In genomic region chr10:69851306-69851705, GRCh38 we compare ENCODE assay signal across 24 cellular contexts. TPM values are rescaled to one million over a fixed set of nuclear protein-coding genes. Genes with fewer than 3 reads are reported as not detected.
"Had no signal": no experiment of that assay in that cellular context is flagged by ENCODE, and none has a peak within 500 bp of the region (broad histone marks: within the 10 kb centered on the region; RNA-seq: fewer than 3 reads in every experiment).

No MANE protein-coding gene starts in this region.

- H3K4me1 Mint-ChIP-seq: activated CD4-positive, alpha-beta T cell treated with anti-CD3 and anti-CD28 coated beads, Interleukin-2, amount 10 ng/mL, durations not matched to agents 7 days and 5 days; activated naive CD4-positive, alpha-beta T cell treated with anti-CD3 and anti-CD28 coated beads, Interleukin-2, amount 50 U/mL, for 24 hours; central memory CD8-positive, alpha-beta T cell; stimulated activated effector memory CD8-positive, alpha-beta T cell treated with anti-CD3 and anti-CD28 coated beads, Interleukin-12 subunit alpha, Interleukin-12 subunit beta, amount 100 ng/mL, for 72 hours; stimulated activated naive CD8-positive, alpha-beta T cell treated with anti-CD3 and anti-CD28 coated beads, Interleukin-15, amount 100 ng/mL, for 72 hours had no signal

- ATAC-seq: activated CD8-positive, alpha-beta T cell treated with anti-CD3 and anti-CD28 coated beads for 36 hours; esophagus mucosa; gastrocnemius medialis; mucosa of descending colon; right lobe of liver; stimulated activated effector memory CD8-positive, alpha-beta T cell treated with anti-CD3 and anti-CD28 coated beads, Interleukin-12 subunit alpha, Interleukin-12 subunit beta, amount 100 ng/mL, for 72 hours; stimulated activated naive CD8-positive, alpha-beta T cell treated with anti-CD3 and anti-CD28 coated beads, Interleukin-15, amount 100 ng/mL, for 72 hours had no signal

- H3K4me3 Mint-ChIP-seq: activated CD4-positive, alpha-beta T cell treated with anti-CD3 and anti-CD28 coated beads, Interleukin-2, amount 10 ng/mL, durations not matched to agents 7 days and 5 days; activated CD8-positive, alpha-beta T cell treated with anti-CD3 and anti-CD28 coated beads for 36 hours; activated naive CD4-positive, alpha-beta T cell treated with anti-CD3 and anti-CD28 coated beads, Interleukin-2, amount 50 U/mL, for 24 hours; central memory CD8-positive, alpha-beta T cell; stimulated activated effector memory CD8-positive, alpha-beta T cell treated with anti-CD3 and anti-CD28 coated beads, Interleukin-12 subunit alpha, Interleukin-12 subunit beta, amount 100 ng/mL, for 72 hours; stimulated activated naive CD8-positive, alpha-beta T cell treated with anti-CD3 and anti-CD28 coated beads, Interleukin-15, amount 100 ng/mL, for 72 hours; T-helper 2 cell treated with Interferon-gamma antibody and Interleukin-4, amounts not matched to agents 5 μg/mL and 100 μg/mL, for 36 hours; type B pancreatic cell had no signal

- H3K9me3 Mint-ChIP-seq: activated CD4-positive, alpha-beta T cell treated with anti-CD3 and anti-CD28 coated beads, Interleukin-2, amount 10 ng/mL, durations not matched to agents 7 days and 5 days; activated CD8-positive, alpha-beta T cell treated with anti-CD3 and anti-CD28 coated beads for 36 hours; activated naive CD4-positive, alpha-beta T cell treated with anti-CD3 and anti-CD28 coated beads, Interleukin-2, amount 50 U/mL, for 24 hours; central memory CD8-positive, alpha-beta T cell; stimulated activated effector memory CD8-positive, alpha-beta T cell treated with anti-CD3 and anti-CD28 coated beads, Interleukin-12 subunit alpha, Interleukin-12 subunit beta, amount 100 ng/mL, for 72 hours; stimulated activated naive CD8-positive, alpha-beta T cell treated with anti-CD3 and anti-CD28 coated beads, Interleukin-15, amount 100 ng/mL, for 72 hours; T-helper 2 cell treated with Interferon-gamma antibody and Interleukin-4, amounts not matched to agents 5 μg/mL and 100 μg/mL, for 36 hours; type B pancreatic cell had no signal

- H3K36me3 Mint-ChIP-seq: activated naive CD4-positive, alpha-beta T cell treated with anti-CD3 and anti-CD28 coated beads, Interleukin-2, amount 50 U/mL, for 24 hours; stimulated activated effector memory CD8-positive, alpha-beta T cell treated with anti-CD3 and anti-CD28 coated beads, Interleukin-12 subunit alpha, Interleukin-12 subunit beta, amount 100 ng/mL, for 72 hours; type B pancreatic cell had no signal

- H3K27ac Mint-ChIP-seq: activated CD4-positive, alpha-beta T cell treated with anti-CD3 and anti-CD28 coated beads, Interleukin-2, amount 10 ng/mL, durations not matched to agents 7 days and 5 days; activated CD8-positive, alpha-beta T cell treated with anti-CD3 and anti-CD28 coated beads for 36 hours; activated naive CD4-positive, alpha-beta T cell treated with anti-CD3 and anti-CD28 coated beads, Interleukin-2, amount 50 U/mL, for 24 hours; stimulated activated effector memory CD8-positive, alpha-beta T cell treated with anti-CD3 and anti-CD28 coated beads, Interleukin-12 subunit alpha, Interleukin-12 subunit beta, amount 100 ng/mL, for 72 hours; stimulated activated naive CD8-positive, alpha-beta T cell treated with anti-CD3 and anti-CD28 coated beads, Interleukin-15, amount 100 ng/mL, for 72 hours; T-helper 2 cell treated with Interferon-gamma antibody and Interleukin-4, amounts not matched to agents 5 μg/mL and 100 μg/mL, for 36 hours; type B pancreatic cell had no signal

- DNase-seq: activated CD4-positive, alpha-beta T cell treated with anti-CD3 and anti-CD28 coated beads, Interleukin-2, amount 10 ng/mL, durations not matched to agents 7 days and 5 days; activated CD4-positive, CD25-positive, alpha-beta regulatory T cell treated with anti-CD3 and anti-CD28 coated beads, Interleukin-2, amount 50 U/mL, for 72 hours; activated CD8-positive, alpha-beta T cell treated with anti-CD3 and anti-CD28 coated beads for 36 hours; activated gamma-delta T cell treated with Interleukin-2 at 50 U/mL for 16 hours; activated T-cell treated with anti-CD3 and anti-CD28 coated beads, Interleukin-2, amount 50 U/mL, for 1 hour; aorta; effector memory CD4-positive, alpha-beta T cell; gastrocnemius medialis; hypothalamus; mucosa of descending colon; nucleus accumbens; right lobe of liver; stimulated activated CD4-positive, alpha-beta T cell treated with anti-CD3 and anti-CD28 coated beads, Interleukin-2, amount 100 ng/mL, for 24 hours; stimulated activated naive CD8-positive, alpha-beta T cell treated with anti-CD3 and anti-CD28 coated beads, Interleukin-15, amount 100 ng/mL, for 72 hours; WERI-Rb-1 had no signal

- H3K4me3 ChIP-seq: breast epithelium, gastrocnemius medialis, mucosa of descending colon, right lobe of liver, skin epidermis, vagina had no signal

RNA-seq across cellular contexts. Expression of gene COL13A1, which starts 49.6 kb away (rescaled TPM):
- total RNA-seq: activated CD4-positive, alpha-beta T cell treated with anti-CD3 and anti-CD28 coated beads, Interleukin-2, amount 10 ng/mL, durations not matched to agents 7 days and 5 days; activated CD8-positive, alpha-beta T cell treated with anti-CD3 and anti-CD28 coated beads for 36 hours; vagina had no signal
